ENCODE assay signal across 8 cellular contexts in genomic region chr5:79464695-79465332, GRCh38. TPM values are rescaled to one million over a fixed set of nuclear protein-coding genes. Genes with fewer than 3 reads are reported as not detected.
DNase-seq lines count a peak whose midpoint lies in the region; ATAC-seq and TF ChIP-seq lines count a peak whose summit lies in the region.

No MANE protein-coding gene starts in this region.

- no peaks in the 10 kb centered on the region for H3K36me3 ChIP-seq in vagina

- no peak overlapping the region for H3K4me3 ChIP-seq in vagina

- peak; percentile 23 for DNase-seq in SKM-1 treated with dmso at 0.1 percent for 144 hours (lab: John Stamatoyannopoulos, UW; ENCODE audit: unreplicated experiment)
- no peak for DNase-seq in SKM-1 (lab: John Stamatoyannopoulos, UW; ENCODE audit: unreplicated experiment)
- DNase-seq in NCI-H1694 (lab: John Stamatoyannopoulos, UW), result peak; percentile 9
- peak; percentile 31 for DNase-seq in MCF 10A (ENCODE audit: unreplicated experiment)
- no peak for DNase-seq in left colon
- DNase-seq in vagina (ENCODE audit: extremely low spot score in 2 of 2), result no peak
- no peak for DNase-seq in SHP77 treated with DMSO at 0.1 percent for 48 hours (lab: John Stamatoyannopoulos, UW)

- CTCF ChIA-PET in MCF 10A (lab: Yijun Ruan, JAX), result interaction anchor here (0.5 to 9.6 kb wide), 40 partner anchors 8 to 1143 kb away, joined by 3 to 83 read pairs (median 4); no protein-coding TSS in a partner anchor

- no peaks in the 10 kb centered on the region for H3K4me1 Mint-ChIP-seq in MCF 10A (ENCODE audit: insufficient read depth, unreplicated experiment)

- POLR2A ChIA-PET in MCF 10A (lab: Yijun Ruan, JAX), result interaction anchor here (0.6 to 1.7 kb wide), 5 partner anchors 28 to 221 kb away, joined by 3 to 6 read pairs (median 3); partner anchors contain the start of gene HOMER1

- peak; percentile 46 for ATAC-seq in left colon
- no peak for ATAC-seq in HG03565 (IDR thresholded peaks at IDR 0.05; ENCODE audit: unreplicated experiment)

- no peak overlapping the region for H3K27ac Mint-ChIP-seq in MCF 10A (ENCODE audit: low read depth, unreplicated experiment)

- no peaks in the 10 kb centered on the region for H3K4me1 ChIP-seq in vagina

- no TSS peak for BruUV-seq in MCF 10A (replicated peaks; lab: Mats Ljungman, UMichigan)

- no peaks in the 10 kb centered on the region for H3K9me3 ChIP-seq in vagina

- H3K4me3 Mint-ChIP-seq in MCF 10A (ENCODE audit: unreplicated experiment), result no peak overlapping the region

- TF ChIP-seq CTCF in MCF 10A (IDR thresholded peaks at IDR 0.05; ENCODE audit: unreplicated experiment) (peak; percentile 58), vagina (IDR thresholded peaks at IDR 0.05) (peak in 2 of 3 experiments; percentile 5 to 39)

- intact Hi-C loops in MCF 10A (cut with micrococcal nuclease), result loop anchor here (1.0 to 2.0 kb wide), 4 partner anchors 48 to 440 kb away; no protein-coding TSS in a partner anchor
- intact Hi-C loops in left colon (cut with DNase I, micrococcal nuclease), result loop anchor here in 1 of 2 donors (5.0 kb wide), 2 partner anchors 333 to 443 kb away; no protein-coding TSS in a partner anchor
- intact Hi-C loops in vagina (cut with DNase I), result loop anchor here (10.0 kb wide), 1 partner anchor 440 kb away; no protein-coding TSS in a partner anchor

- no peak overlapping the region for H3K27ac ChIP-seq in vagina

- no peaks in the 10 kb centered on the region for H3K36me3 Mint-ChIP-seq in MCF 10A (ENCODE audit: insufficient read depth, unreplicated experiment)

- H3K27me3 Mint-ChIP-seq in MCF 10A (ENCODE audit: insufficient read depth, unreplicated experiment), result no peaks in the 10 kb centered on the region

- H3K9me3 Mint-ChIP-seq in MCF 10A (ENCODE audit: unreplicated experiment), result no peaks in the 10 kb centered on the region

- no peak for TF ChIP-seq POLR2A in vagina (IDR thresholded peaks at IDR 0.05)

- H3K27me3 ChIP-seq in vagina, result no peaks in the 10 kb centered on the region

RNA-seq across cellular contexts. Expression of gene HOMER1, which starts 49.1 kb away (rescaled TPM):
- 17.2 and 17.3 TPM in 2 replicates for total RNA-seq in MCF 10A (2022)
- 1 to 10 TPM; 2.9 to 3.1 TPM for total RNA-seq in left colon
- 5.4 TPM for total RNA-seq in vagina

Comparison
In these comparisons a context has a peak if more than half of its experiments do, and no peak if none do; other contexts are left out.
1. DNase-seq: peak in SKM-1 treated with dmso at 0.1 percent for 144 hours (single experiment), NCI-H1694 (single experiment) and MCF 10A (single experiment); none in SKM-1 (single experiment), left colon (0 of 2), vagina (0 of 2) and SHP77 treated with DMSO at 0.1 percent for 48 hours (single experiment).